Comparison of ENCODE assay signal across 18 cellular contexts in genomic region chr3:196927571-196928453, GRCh38. TPM values are rescaled to one million over a fixed set of nuclear protein-coding genes. Genes with fewer than 3 reads are reported as not detected.
A peak's percentile ranks its signal among the peaks of the same experiment; 100 is the strongest.
DNase-seq lines count a peak whose midpoint lies in the region; ATAC-seq, FAIRE-seq and TF ChIP-seq lines count a peak whose summit lies in the region.
"Had no signal": no experiment of that assay in that cellular context is flagged by ENCODE, and none has a peak within 500 bp of the region (broad histone marks: within the 10 kb centered on the region; RNA-seq: fewer than 3 reads in every experiment).

No MANE protein-coding gene starts in this region.

- no peak for TF ChIP-seq CTCF in right lobe of liver (IDR thresholded peaks at IDR 0.05)
- no peak for TF ChIP-seq CTCF in HepG2 (CRISPR knock-in tag; IDR thresholded peaks at IDR 0.05)
- TF ChIP-seq CTCF in KMS-11 (conservative IDR thresholded peaks at IDR 0.05; ENCODE audit: low read depth, low read length): no peak
- no peak for TF ChIP-seq CTCF in endodermal cell (conservative IDR thresholded peaks at IDR 0.05)
- no peak for TF ChIP-seq CTCF in osteocyte (IDR thresholded peaks at IDR 0.05)

- TF ChIP-seq RAD21 in HepG2 (CRISPR knock-in tag; IDR thresholded peaks at IDR 0.05): no peak

- CTCF ChIA-PET in HepG2 (lab: Yijun Ruan, JAX; ENCODE audit: low intra/inter-chr PET ratio, low total read pairs): no interaction called here

- H3K4me3 ChIP-seq in right lobe of liver (no peak overlapping the region), HepG2 (replicated peaks in 1 of 3; ENCODE audit: insufficient read depth in 1 of 3, low read depth in 2 of 3, low read length in 3 of 3) (no peak overlapping the region), KMS-11 (IDR thresholded peaks at IDR 0.05; ENCODE audit: insufficient read depth, low read depth, low read length) (no peak overlapping the region), endodermal cell (ENCODE audit: low read length) (no peak overlapping the region)
- H3K4me3 ChIP-seq: A549 had no signal

- no peaks in the 10 kb centered on the region for H4K20me1 ChIP-seq in HepG2 (ENCODE audit: insufficient read depth, low read length)
- H4K20me1 ChIP-seq in KMS-11 (ENCODE audit: insufficient read depth): no peaks in the 10 kb centered on the region

- H3K9ac ChIP-seq in HepG2 (ENCODE audit: insufficient read depth, low read depth, low read length) (no peak overlapping the region), KMS-11 (no peak overlapping the region), endodermal cell (ENCODE audit: extremely low read depth, low read length, poor library complexity, severe bottlenecking) (no peak overlapping the region)

- H3K4me1 Mint-ChIP-seq in endodermal cell (peaks cover 2% of the 10 kb centered on the region), T-helper 17 cell (no peaks in the 10 kb centered on the region), osteocyte (ENCODE audit: unreplicated experiment) (no peaks in the 10 kb centered on the region)
- H3K4me1 Mint-ChIP-seq: CD4-positive, alpha-beta memory T cell had no signal

- H2AFZ ChIP-seq in HepG2 (ENCODE audit: low read length): no peak overlapping the region
- H2AFZ ChIP-seq in KMS-11 (ENCODE audit: low read depth): no peak overlapping the region

- H3K4me3 Mint-ChIP-seq in endodermal cell (no peak overlapping the region), T-helper 17 cell (no peak overlapping the region), osteocyte (ENCODE audit: unreplicated experiment) (no peak overlapping the region)
- H3K4me3 Mint-ChIP-seq: CD4-positive, alpha-beta memory T cell had no signal

- 89% methylated on average over 4 of the region's 7 CpGs for WGBS in right lobe of liver (ENCODE audit: insufficient coverage, low coverage, low lambda C conversion rate, missing lambda C conversion rate)
- WGBS in HepG2 (ENCODE audit: low lambda C conversion rate): over 99% methylated on average over 7 of the region's 7 CpGs
- 91 to 94% methylated on average over 6 to 7 of the region's 7 CpGs for WGBS in endodermal cell (ENCODE audit: insufficient coverage in 1 of 2, insufficient read length in 1 of 2), 2 experiments

- H3K36me3 Mint-ChIP-seq in endodermal cell (ENCODE audit: low read depth) (peaks cover 52% of the 10 kb centered on the region), T-helper 17 cell (ENCODE audit: low read depth) (peaks cover 2% of the 10 kb centered on the region), osteocyte (ENCODE audit: unreplicated experiment) (peaks cover 33% of the 10 kb centered on the region)

- H3K4me2 ChIP-seq in HepG2 (ENCODE audit: low read depth, low read length): no peak overlapping the region
- peak overlapping the region; percentile 6; the same call in 1 of the 2 replicates for H3K4me2 ChIP-seq in KMS-11
- H3K4me2 ChIP-seq: A549 had no signal

- ATAC-seq in right lobe of liver (peak; percentile 11 to 64 (median 46)), HepG2 (no peak), sciatic nerve (no peak), T-helper 17 cell (no peak)
- ATAC-seq: A549 had no signal

- H3K27me3 Mint-ChIP-seq in endodermal cell (ENCODE audit: insufficient read depth) (no peaks in the 10 kb centered on the region), T-helper 17 cell (no peaks in the 10 kb centered on the region), osteocyte (ENCODE audit: unreplicated experiment) (no peaks in the 10 kb centered on the region)
- H3K27me3 Mint-ChIP-seq: CD4-positive, alpha-beta memory T cell had no signal

- POLR2A ChIA-PET in HepG2 (lab: Yijun Ruan, JAX): no interaction called here

- in situ Hi-C loops in HepG2 (cut with HindIII; ENCODE audit: extremely low pct_ligation_motif_present, low pct_unique_long_range_greater_than_20kb): no loop called here

- TF ChIP-seq EP300 in HepG2 (IDR thresholded peaks at IDR 0.05; ENCODE audit: low read depth in 2 of 2, low read length in 2 of 2) (no peak), HepG2 (CRISPR knock-in tag; IDR thresholded peaks at IDR 0.05; ENCODE audit: borderline replicate concordance) (no peak)

- H3K9me3 ChIP-seq in right lobe of liver (no peaks in the 10 kb centered on the region), HepG2 (ENCODE audit: low read length) (no peaks in the 10 kb centered on the region), endodermal cell (ENCODE audit: control insufficient read depth, low read length) (no peaks in the 10 kb centered on the region), T-helper 17 cell (ENCODE audit: control insufficient read depth, low read length, poor library complexity, severe bottlenecking) (no peaks in the 10 kb centered on the region)
- H3K9me3 ChIP-seq: A549 had no signal

- H3K79me2 ChIP-seq in HepG2 (ENCODE audit: insufficient read depth, low read length) (no peaks in the 10 kb centered on the region), KMS-11 (ENCODE audit: insufficient read depth, low read depth) (no peaks in the 10 kb centered on the region)

- H3K4me1 ChIP-seq in right lobe of liver (no peaks in the 10 kb centered on the region), HepG2 (ENCODE audit: insufficient read depth, low read length) (no peaks in the 10 kb centered on the region), KMS-11 (ENCODE audit: low read depth, poor library complexity, severe bottlenecking) (peaks cover 17% of the 10 kb centered on the region), endodermal cell (ENCODE audit: control insufficient read depth, insufficient read depth, low read length) (no peaks in the 10 kb centered on the region)
- H3K4me1 ChIP-seq: A549 had no signal

- peaks cover 0 to 36% (median 12%) of the 10 kb centered on the region in 4 donors for H3K36me3 ChIP-seq in right lobe of liver
- H3K36me3 ChIP-seq in HepG2 (replicated peaks in 1 of 2; ENCODE audit: control insufficient read depth in 1 of 2, insufficient read depth in 2 of 2, low read length in 2 of 2): peaks cover 19 to 71% of the 10 kb centered on the region in 2 experiments; a peak in 4 of 5 replicates
- no peaks in the 10 kb centered on the region for H3K36me3 ChIP-seq in KMS-11 (ENCODE audit: insufficient read depth)
- H3K36me3 ChIP-seq in endodermal cell (ENCODE audit: control insufficient read depth, insufficient read depth, low read length): peaks cover 66% of the 10 kb centered on the region

- H3K27ac ChIP-seq in right lobe of liver (no peak overlapping the region), HepG2 (ENCODE audit: extremely low read length, insufficient read depth, low read length) (no peak overlapping the region), KMS-11 (no peak overlapping the region), endodermal cell (ENCODE audit: low read depth, low read length) (no peak overlapping the region)
- H3K27ac ChIP-seq: A549 had no signal

- H3K9me3 Mint-ChIP-seq in endodermal cell (no peaks in the 10 kb centered on the region), osteocyte (ENCODE audit: unreplicated experiment) (no peaks in the 10 kb centered on the region)
- H3K9me3 Mint-ChIP-seq: CD4-positive, alpha-beta memory T cell had no signal

- no peak for FAIRE-seq in HepG2 (lab: Jason Lieb, UNC)
- FAIRE-seq: A549, H1, RCC 7860 had no signal

- TF ChIP-seq POLR2A in right lobe of liver (IDR thresholded peaks at IDR 0.05) (no peak), HepG2 (IDR thresholded peaks at IDR 0.05; ENCODE audit: insufficient read depth in 1 of 2, low read depth in 2 of 2, low read length in 2 of 2) (no peak)

- no TSS peak for BruUV-seq in HepG2 (replicated peaks; lab: Mats Ljungman, UMichigan)

- H3K27ac Mint-ChIP-seq in endodermal cell (peak overlapping the region; percentile 49), T-helper 17 cell (no peak overlapping the region), osteocyte (ENCODE audit: unreplicated experiment) (no peak overlapping the region)

- DNase-seq in right lobe of liver: no peak
- DNase-seq in HepG2 (ENCODE audit: low spot score): no peak
- no peak for DNase-seq in endodermal cell
- DNase-seq in sciatic nerve (ENCODE audit: low spot score): no peak
- DNase-seq in T-helper 17 cell: no peak
- no peak for DNase-seq in osteocyte (ENCODE audit: extremely low spot score, unreplicated experiment)
- DNase-seq: AML-193; CD4-positive, alpha-beta memory T cell; DND-41; GF-D8; NCI-H1436; NCI-H2029 treated with DMSO at 0.1 percent for 48 hours; NCI-H510A treated with DMSO at 0.1 percent for 48 hours; SHP77 treated with DMSO at 0.1 percent for 48 hours had no signal

- intact Hi-C loops in right lobe of liver (cut with DNase I) (no loop called here), HepG2 (cut with micrococcal nuclease; ENCODE audit: unreplicated experiment) (no loop called here), sciatic nerve (cut with DNase I) (no loop called here)

- H3K27me3 ChIP-seq in right lobe of liver: no peaks in the 10 kb centered on the region
- H3K27me3 ChIP-seq in HepG2 (ENCODE audit: control insufficient read depth in 1 of 2, insufficient read depth in 2 of 2, low read length in 2 of 2): no peaks in the 10 kb centered on the region
- no peaks in the 10 kb centered on the region for H3K27me3 ChIP-seq in KMS-11 (ENCODE audit: insufficient read depth, low read depth)
- H3K27me3 ChIP-seq in endodermal cell (ENCODE audit: control insufficient read depth, insufficient read depth, low read length, poor library complexity, severe bottlenecking): no peaks in the 10 kb centered on the region

RNA-seq across cellular contexts. Expression of gene NCBP2, which starts 14.5 kb away (rescaled TPM):
- total RNA-seq in right lobe of liver: 10 to 100 TPM; 12.9 to 24.6 (median 19.1) TPM
- total RNA-seq in HepG2 (2016; rRNA removed; fragmentation: Illumina TruSeq; extraction: Trizol): 58.7 and 69.2 TPM in 2 replicates
- total RNA-seq in HepG2 (2016; cell fraction: cytosol; rRNA removed; fragmentation: Illumina TruSeq; extraction: Trizol; ENCODE audit: low read depth): 14.8 and 15.0 TPM in 2 replicates
- total RNA-seq in HepG2 (2016; cell fraction: insoluble cytoplasmic fraction; rRNA removed; fragmentation: Illumina TruSeq; extraction: Trizol): 59.9 and 75.2 TPM in 2 replicates
- total RNA-seq in HepG2 (2016; cell fraction: membrane; rRNA removed; fragmentation: Illumina TruSeq; extraction: Trizol): 28.9 and 32.1 TPM in 2 replicates
- 32.0 and 37.9 TPM in 2 replicates for total RNA-seq in HepG2 (2016; cell fraction: nucleus; rRNA removed; fragmentation: Illumina TruSeq; extraction: Trizol)
- polyA plus RNA-seq in HepG2 (2011; rRNA removed): 78.5 and 95.5 TPM in 2 replicates
- 55.6 and 71.5 TPM in 2 replicates for polyA plus RNA-seq in HepG2 (2011; cell fraction: cytosol; rRNA removed)
- polyA plus RNA-seq in HepG2 (2011; cell fraction: nucleus; rRNA removed): 68.9 and 76.8 TPM in 2 replicates
- 143 and 171 TPM in 2 replicates for polyA plus RNA-seq in HepG2 (2012)
- 10.8 and 12.4 TPM in 2 replicates for polyA plus RNA-seq in HepG2 (2016; cell fraction: cytosol; fragmentation: Illumina TruSeq; extraction: Trizol; ENCODE audit: low read depth)
- 79.7 and 83.7 TPM in 2 replicates for polyA plus RNA-seq in HepG2 (2016; cell fraction: insoluble cytoplasmic fraction; fragmentation: Illumina TruSeq; extraction: Trizol; ENCODE audit: low read depth)
- 23.3 and 24.5 TPM in 2 replicates for polyA plus RNA-seq in HepG2 (2016; cell fraction: membrane; fragmentation: Illumina TruSeq; extraction: Trizol; ENCODE audit: low read depth)
- polyA plus RNA-seq in HepG2 (2016; cell fraction: nucleus; fragmentation: Illumina TruSeq; extraction: Trizol; ENCODE audit: insufficient read depth, low read depth): 76.1 and 83.0 TPM in 2 replicates
- 20.6 and 28.7 TPM in 2 replicates for polyA minus RNA-seq in HepG2 (2011; rRNA and poly(A)+ RNA removed; ENCODE audit: low replicate concordance)
- polyA minus RNA-seq in HepG2 (2011; cell fraction: cytosol; rRNA and poly(A)+ RNA removed): 26.5 and 26.6 TPM in 2 replicates
- polyA minus RNA-seq in HepG2 (2011; cell fraction: nucleus; rRNA and poly(A)+ RNA removed): 50.9 and 51.7 TPM in 2 replicates
- 10 to 100 TPM; 74.9 to 97.3 TPM for total RNA-seq in endodermal cell
- polyA plus RNA-seq in endodermal cell (2013, experiment 1 of 2): 109 TPM
- 98.5 TPM for polyA plus RNA-seq in endodermal cell (2013, experiment 2 of 2)
- 39.9 TPM for total RNA-seq in sciatic nerve
- 10 to 100 TPM; 48.7 to 51.7 TPM for total RNA-seq in T-helper 17 cell
- 59.5 and 66.1 TPM in 2 replicates for total RNA-seq in osteocyte

RNA-seq across cellular contexts. Expression of gene PIGZ, which starts 40.8 kb away (rescaled TPM):
- 1 to 10 TPM; 1.2 to 2.8 (median 2.4) TPM for total RNA-seq in right lobe of liver
- 2.2 and 4.7 TPM in 2 replicates for total RNA-seq in HepG2 (2016; rRNA removed; fragmentation: Illumina TruSeq; extraction: Trizol)
- total RNA-seq in HepG2 (2016; cell fraction: cytosol; rRNA removed; fragmentation: Illumina TruSeq; extraction: Trizol; ENCODE audit: low read depth): 4.8 and 7.9 TPM in 2 replicates
- total RNA-seq in HepG2 (2016; cell fraction: insoluble cytoplasmic fraction; rRNA removed; fragmentation: Illumina TruSeq; extraction: Trizol): 1.9 and 4.8 TPM in 2 replicates
- 3.9 and 5.7 TPM in 2 replicates for total RNA-seq in HepG2 (2016; cell fraction: membrane; rRNA removed; fragmentation: Illumina TruSeq; extraction: Trizol)
- total RNA-seq in HepG2 (2016; cell fraction: nucleus; rRNA removed; fragmentation: Illumina TruSeq; extraction: Trizol): 3.7 and 5.7 TPM in 2 replicates
- 60.5 and 75.7 TPM in 2 replicates for polyA plus RNA-seq in HepG2 (2011; rRNA removed)
- polyA plus RNA-seq in HepG2 (2011; cell fraction: cytosol; rRNA removed): 43.3 TPM in 2 replicates
- polyA plus RNA-seq in HepG2 (2011; cell fraction: nucleus; rRNA removed): 156 and 196 TPM in 2 replicates
- polyA plus RNA-seq in HepG2 (2012): 56.2 and 56.6 TPM in 2 replicates
- 6.6 and 6.7 TPM in 2 replicates for polyA plus RNA-seq in HepG2 (2016; cell fraction: cytosol; fragmentation: Illumina TruSeq; extraction: Trizol; ENCODE audit: low read depth)
- 3.7 and 4.6 TPM in 2 replicates for polyA plus RNA-seq in HepG2 (2016; cell fraction: insoluble cytoplasmic fraction; fragmentation: Illumina TruSeq; extraction: Trizol; ENCODE audit: low read depth)
- polyA plus RNA-seq in HepG2 (2016; cell fraction: membrane; fragmentation: Illumina TruSeq; extraction: Trizol; ENCODE audit: low read depth): 5.4 and 6.6 TPM in 2 replicates
- polyA plus RNA-seq in HepG2 (2016; cell fraction: nucleus; fragmentation: Illumina TruSeq; extraction: Trizol; ENCODE audit: insufficient read depth, low read depth): 16.4 and 17.2 TPM in 2 replicates
- polyA minus RNA-seq in HepG2 (2011; rRNA and poly(A)+ RNA removed; ENCODE audit: low replicate concordance): 0.58 and 57.9 TPM in 2 replicates
- 15.7 and 18.4 TPM in 2 replicates for polyA minus RNA-seq in HepG2 (2011; cell fraction: cytosol; rRNA and poly(A)+ RNA removed)
- 38.0 and 53.5 TPM in 2 replicates for polyA minus RNA-seq in HepG2 (2011; cell fraction: nucleus; rRNA and poly(A)+ RNA removed)
- under 1 TPM; 0.22 to 0.31 TPM for total RNA-seq in endodermal cell
- 0.46 TPM for polyA plus RNA-seq in endodermal cell (2013, experiment 1 of 2)
- not detected for polyA plus RNA-seq in endodermal cell (2013, experiment 2 of 2)
- total RNA-seq in sciatic nerve: 5.4 TPM
- 1 to 10 TPM in 1 of 2 donors, under 1 TPM in 1; 0.89 to 1.5 TPM for total RNA-seq in T-helper 17 cell
- total RNA-seq in osteocyte: 7.9 and 9.5 TPM in 2 replicates
- total RNA-seq: H1 had no signal

Comparison
In these comparisons a context has a peak if more than half of its experiments do, and no peak if none do; other contexts are left out.
1. ATAC-seq: peak in right lobe of liver (4 of 4); none in HepG2 (single experiment), sciatic nerve (single experiment) and T-helper 17 cell (single experiment).